ENCODE assay signal across 26 cellular contexts in the genomic region with DNA sequence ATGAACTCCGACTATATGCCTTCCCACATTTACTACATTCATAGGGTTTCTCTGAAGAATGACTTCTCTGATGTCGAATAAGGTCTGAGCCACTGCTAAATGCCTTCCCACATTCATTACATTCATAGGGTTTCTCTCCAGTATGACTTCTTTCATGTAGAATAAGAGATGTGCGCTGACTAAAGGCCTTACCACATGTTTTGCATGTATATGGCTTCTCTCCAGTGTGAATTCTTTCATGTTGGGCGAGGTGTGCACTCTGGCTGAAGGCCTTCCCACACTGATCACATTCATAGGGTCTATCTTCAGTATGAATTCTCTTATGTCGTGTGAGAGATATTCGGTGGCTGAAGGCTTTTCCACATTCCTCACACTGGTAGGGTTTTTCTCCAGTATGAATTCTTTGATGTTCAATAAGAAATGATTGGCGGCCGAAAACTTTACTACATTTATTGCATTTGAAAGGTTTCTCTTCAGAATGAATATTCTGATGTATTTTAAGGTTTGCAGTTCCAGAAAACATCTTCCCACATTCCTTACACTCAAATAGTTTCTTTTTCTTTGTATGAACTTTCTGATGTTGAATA. TPM values are rescaled to one million over a fixed set of nuclear protein-coding genes. Genes with fewer than 3 reads are reported as not detected.
A peak's percentile ranks its signal among the peaks of the same experiment; 100 is the strongest.
DNase-seq lines count a peak whose midpoint lies in the region; ATAC-seq, FAIRE-seq and TF ChIP-seq lines count a peak whose summit lies in the region.
"Had no signal": no experiment of that assay in that cellular context is flagged by ENCODE, and none has a peak within 500 bp of the region (broad histone marks: within the 10 kb centered on the region; RNA-seq: fewer than 3 reads in every experiment).

No MANE protein-coding gene starts in this region.

- no peak overlapping the region for H2BK120ac ChIP-seq in trophoblast cell (ENCODE audit: insufficient read depth, low read length, poor library complexity)

- no peaks in the 10 kb centered on the region for H3K79me2 ChIP-seq in trophoblast cell (ENCODE audit: control insufficient read depth, insufficient read depth, low read length, poor library complexity)

- no peak overlapping the region for H3K27ac ChIP-seq in trophoblast cell (ENCODE audit: low read depth, low read length)
- H3K27ac ChIP-seq: SJCRH30 had no signal

- H3K27me3 ChIP-seq in adipocyte (replicated peaks; ENCODE audit: control insufficient read depth, insufficient read depth, low read length) (no peaks in the 10 kb centered on the region), trophoblast cell (ENCODE audit: insufficient read depth, low read length) (no peaks in the 10 kb centered on the region)
- H3K27me3 ChIP-seq: SJCRH30 had no signal

- H3K4me3 Mint-ChIP-seq in endothelial cell (ENCODE audit: unreplicated experiment) (peak overlapping the region; percentile 16), T-cell (no peak overlapping the region)
- H3K4me3 Mint-ChIP-seq: B cell, CD14-positive monocyte had no signal

- no CpG with 5 or more reads among the region's 8 CpGs for WGBS in trophoblast cell (ENCODE audit: extremely low coverage, insufficient coverage, insufficient read length)

- POLR2A ChIA-PET in T-cell (lab: Charles Lee): no interaction called here

- no peak overlapping the region for H3K4me2 ChIP-seq in trophoblast cell (ENCODE audit: low read length)

- peaks cover 86% of the 10 kb centered on the region for H3K9me3 ChIP-seq in adipocyte (ENCODE audit: control insufficient read depth, low read length)
- H3K9me3 ChIP-seq in trophoblast cell (ENCODE audit: insufficient read depth, low read depth, low read length): peaks cover 6% of the 10 kb centered on the region

- no peak for TF ChIP-seq POLR2A in H54 (IDR thresholded peaks at IDR 0.05; ENCODE audit: low read depth, low read length)

- no peak overlapping the region for H3K18ac ChIP-seq in trophoblast cell (ENCODE audit: low read length)

- no peak overlapping the region for H3K9ac ChIP-seq in adipocyte (ENCODE audit: low read length)
- H3K9ac ChIP-seq in trophoblast cell (ENCODE audit: low read length): no peak overlapping the region

- no peaks in the 10 kb centered on the region for H3K79me1 ChIP-seq in trophoblast cell (ENCODE audit: low read length)

- no peak for DNase-seq in H54 (ENCODE audit: insufficient read length, low spot score)
- no peak for DNase-seq in adipocyte (ENCODE audit: low read depth)
- DNase-seq in endothelial cell (ENCODE audit: low spot score): no peak
- no peak for DNase-seq in SK-N-DZ (ENCODE audit: low spot score)
- DNase-seq in NCI-H1105 treated with DMSO at 0.1 percent for 48 hours (lab: John Stamatoyannopoulos, UW): no peak
- no peak for DNase-seq in T-cell
- DNase-seq in trophoblast cell: no peak
- DNase-seq: Calu3, DMS79 treated with DMSO at 0.1 percent for 48 hours, GOT3, MV-4-11, NCI-H1105, NCI-H146, NCI-H1930, NCI-H2107, NCI-H524, NCI-H748 treated with DMSO at 0.1 percent for 48 hours, PC-3, SJCRH30 had no signal

- CTCF ChIA-PET in T-cell (lab: Charles Lee): no interaction called here

- H2AFZ ChIP-seq in trophoblast cell (ENCODE audit: insufficient read depth, low read length, poor library complexity): no peak overlapping the region

- H4K91ac ChIP-seq in trophoblast cell (ENCODE audit: low read depth, low read length): no peak overlapping the region

- no peak overlapping the region for H2BK12ac ChIP-seq in trophoblast cell (ENCODE audit: low read length)

- no peak overlapping the region for H2BK5ac ChIP-seq in trophoblast cell (ENCODE audit: low read depth, low read length, poor library complexity)

- no peak overlapping the region for H3K23ac ChIP-seq in trophoblast cell (ENCODE audit: low read length)

- H4K8ac ChIP-seq in trophoblast cell (ENCODE audit: low read depth, low read length): no peak overlapping the region

- H3K27me3 Mint-ChIP-seq in endothelial cell (ENCODE audit: unreplicated experiment) (no peaks in the 10 kb centered on the region), T-cell (no peaks in the 10 kb centered on the region)
- H3K27me3 Mint-ChIP-seq: B cell had no signal

- H3K36me3 Mint-ChIP-seq in endothelial cell (ENCODE audit: low read depth, unreplicated experiment) (peaks cover 40% of the 10 kb centered on the region), T-cell (peaks cover 23% of the 10 kb centered on the region)
- H3K36me3 Mint-ChIP-seq: CD14-positive monocyte had no signal

- no peak overlapping the region for H2AK5ac ChIP-seq in trophoblast cell (ENCODE audit: low read length)

- no peak overlapping the region for H3K14ac ChIP-seq in trophoblast cell (ENCODE audit: low read length)

- no peak overlapping the region for H4K12ac ChIP-seq in trophoblast cell (ENCODE audit: low read depth, low read length)

- H3K27ac Mint-ChIP-seq in endothelial cell (ENCODE audit: unreplicated experiment): no peak overlapping the region
- no peak overlapping the region for H3K27ac Mint-ChIP-seq in T-cell
- H3K27ac Mint-ChIP-seq: B cell, CD14-positive monocyte had no signal

- H3K4me3 ChIP-seq in adipocyte (ENCODE audit: low read length): peak overlapping the region; percentile 68
- H3K4me3 ChIP-seq in trophoblast cell (ENCODE audit: low read depth, low read length): no peak overlapping the region
- H3K4me3 ChIP-seq: SJCRH30 had no signal

- H3K9me3 Mint-ChIP-seq in endothelial cell (ENCODE audit: unreplicated experiment): peaks cover 44% of the 10 kb centered on the region
- peaks cover 40 to 60% (median 51%) of the 10 kb centered on the region in 3 donors for H3K9me3 Mint-ChIP-seq in T-cell

- H3K4me1 Mint-ChIP-seq in endothelial cell (ENCODE audit: unreplicated experiment) (no peaks in the 10 kb centered on the region), T-cell (no peaks in the 10 kb centered on the region)
- H3K4me1 Mint-ChIP-seq: B cell, CD14-positive monocyte had no signal

- H3K36me3 ChIP-seq in adipocyte (ENCODE audit: control insufficient read depth, insufficient read depth, low read length, severe bottlenecking) (peaks cover 36% of the 10 kb centered on the region), trophoblast cell (ENCODE audit: control insufficient read depth in 1 of 2, insufficient read depth in 2 of 2, low read length in 2 of 2) (peaks cover 2 to 4% of the 10 kb centered on the region in 2 experiments)

- H3K4me1 ChIP-seq in adipocyte (ENCODE audit: control insufficient read depth, insufficient read depth, low read length) (no peaks in the 10 kb centered on the region), trophoblast cell (ENCODE audit: control insufficient read depth in 1 of 2, insufficient read depth in 2 of 2, low read length in 2 of 2) (no peaks in the 10 kb centered on the region)
- H3K4me1 ChIP-seq: SJCRH30 had no signal

- FAIRE-seq in H54 (lab: Jason Lieb, UNC): peak; percentile 52
- FAIRE-seq: GM19239 had no signal

- no peak for ATAC-seq in T-cell (replicated peaks in 1 of 4)
- ATAC-seq: PC-3, Right ventricle myocardium inferior had no signal

- no peak overlapping the region for H3K4ac ChIP-seq in trophoblast cell (ENCODE audit: low read depth, low read length)

- TF ChIP-seq CTCF in endothelial cell (IDR thresholded peaks at IDR 0.05; ENCODE audit: unreplicated experiment): no peak

RNA-seq across cellular contexts. Expression of gene ZNF667, which starts 35.8 kb away (rescaled TPM):
- total RNA-seq in endothelial cell (ENCODE audit: unreplicated experiment) (3.4 TPM), T-cell (1 to 10 TPM in 4 of 5 donors, under 1 TPM in 1; 0.56 to 5.2 (median 1.8) TPM)
- 7.1 and 8.3 TPM in 2 replicates for polyA plus RNA-seq in SK-N-DZ (2014; cell fraction: cytosol; rRNA removed)
- 9.0 and 10.6 TPM in 2 replicates for polyA plus RNA-seq in SK-N-DZ (2014; cell fraction: nucleus; rRNA removed)
- 3.6 and 4.1 TPM in 2 replicates for polyA plus RNA-seq in trophoblast cell (2013)
- total RNA-seq: Calu3; HT-29; MCF 10A; T-helper 1 cell treated with Interleukin-12 subunit alpha and Interleukin-12 subunit beta and Interleukin-4 antibody, amounts not matched to agents 30 ng/mL and 1 ng/mL, for 36 hours had no signal

RNA-seq across cellular contexts. Expression of gene ZNF583, which starts 37.2 kb away (rescaled TPM):
- total RNA-seq in endothelial cell (ENCODE audit: unreplicated experiment) (7.8 TPM), T-cell (10 to 100 TPM in 1 of 5 donors, 1 to 10 TPM in 4; 3.3 to 10.7 (median 7.8) TPM)
- polyA plus RNA-seq in SK-N-DZ (2014; cell fraction: cytosol; rRNA removed): 2.4 and 4.9 TPM in 2 replicates
- 2.1 and 8.3 TPM in 2 replicates for polyA plus RNA-seq in SK-N-DZ (2014; cell fraction: nucleus; rRNA removed)
- polyA plus RNA-seq in trophoblast cell (2013): 2.3 TPM in 2 replicates
- total RNA-seq: HT-29 had no signal

RNA-seq across cellular contexts. Expression of gene ZNF582, which starts 48.0 kb away (rescaled TPM):
- 3.5 TPM for total RNA-seq in endothelial cell (ENCODE audit: unreplicated experiment)
- 0.71 and 4.2 TPM in 2 replicates for polyA plus RNA-seq in SK-N-DZ (2014; cell fraction: cytosol; rRNA removed)
- polyA plus RNA-seq in SK-N-DZ (2014; cell fraction: nucleus; rRNA removed): 2.4 and 2.7 TPM in 2 replicates
- total RNA-seq in T-cell: 1 to 10 TPM; 1.6 to 7.9 (median 6.0) TPM
- 2.0 and 2.2 TPM in 2 replicates for polyA plus RNA-seq in trophoblast cell (2013)
- total RNA-seq: HT-29, MCF 10A, PC-3 had no signal
